17 cellular contexts compared by ENCODE assay signal in the genomic region with DNA sequence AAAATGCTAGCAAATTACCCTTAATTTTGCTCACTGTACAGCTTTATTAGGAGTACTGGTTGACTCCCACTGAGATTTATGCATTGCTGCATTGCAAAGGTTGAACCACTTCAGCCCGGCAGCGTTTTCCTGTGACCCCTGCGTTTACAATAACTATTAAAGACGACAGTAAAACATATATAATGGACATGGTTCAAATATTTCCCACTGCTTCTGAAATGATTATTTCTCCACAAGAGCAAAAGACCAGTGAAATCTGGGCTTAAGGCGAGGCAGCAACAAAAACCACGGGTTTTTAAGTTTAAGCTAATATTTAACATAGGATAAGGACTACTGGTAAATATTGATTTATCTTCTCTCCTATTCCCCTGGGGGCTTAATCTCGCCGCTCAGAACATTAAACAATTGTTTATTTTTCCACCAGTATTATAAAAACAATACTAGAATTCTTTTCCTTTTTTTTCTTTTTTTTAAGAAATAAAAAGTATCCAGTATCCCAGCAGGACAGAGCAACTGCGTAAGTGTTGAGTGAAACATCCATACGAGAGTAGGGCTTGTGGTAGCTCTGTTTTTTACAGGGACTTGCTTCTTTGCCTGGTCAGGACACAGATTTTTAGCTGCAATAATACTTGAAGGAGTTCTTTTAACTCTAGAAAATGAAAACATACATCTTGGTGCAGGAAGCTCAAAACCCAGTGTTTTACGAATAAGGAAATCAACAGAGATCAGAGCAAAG.
DNase-seq lines count a peak whose midpoint lies in the region; ATAC-seq and TF ChIP-seq lines count a peak whose summit lies in the region.
"Had no signal": no experiment of that assay in that cellular context is flagged by ENCODE, and none has a peak within 500 bp of the region (broad histone marks: within the 10 kb centered on the region; RNA-seq: fewer than 3 reads in every experiment).

No MANE protein-coding gene starts in this region.

- peaks cover 38% of the 10 kb centered on the region for H3K4me1 Mint-ChIP-seq in nephron
- H3K4me1 Mint-ChIP-seq: activated naive CD8-positive, alpha-beta T cell treated with anti-CD3 and anti-CD28 coated beads, Interleukin-2, amount 10 ng/mL, durations not matched to agents 7 days and 5 days; CD8-positive, alpha-beta memory T cell; memory B cell had no signal

- ATAC-seq in activated naive CD4-positive, alpha-beta T cell treated with anti-CD3 and anti-CD28 coated beads, Interleukin-2, amount 50 U/mL, for 72 hours = no peak

- no peak overlapping the region for H3K4me3 ChIP-seq in choroid plexus epithelial cell (ENCODE audit: low read depth, low read length)
- H3K4me3 ChIP-seq: transverse colon had no signal

- in situ Hi-C loops in KBM-7 (cut with MboI; ENCODE audit: low pct_unique_long_range_greater_than_20kb, low sequenced_read_pairs) = no loop called here

- peak overlapping the region; percentile 28 to 82 (median 63) for H3K27ac Mint-ChIP-seq in nephron
- H3K27ac Mint-ChIP-seq in activated naive CD4-positive, alpha-beta T cell treated with anti-CD3 and anti-CD28 coated beads, Interleukin-2, amount 50 U/mL, for 72 hours = no peak overlapping the region
- H3K27ac Mint-ChIP-seq: activated naive CD8-positive, alpha-beta T cell treated with anti-CD3 and anti-CD28 coated beads, Interleukin-2, amount 10 ng/mL, durations not matched to agents 7 days and 5 days; CD8-positive, alpha-beta memory T cell; memory B cell had no signal

- TF ChIP-seq CTCF in choroid plexus epithelial cell (conservative IDR thresholded peaks at IDR 0.05; ENCODE audit: low read depth, low read length) = no peak
- no peak for TF ChIP-seq CTCF in nephron (IDR thresholded peaks at IDR 0.05; ENCODE audit: unreplicated experiment in 3 of 3)

- H3K27me3 Mint-ChIP-seq in nephron (ENCODE audit: low read depth) = peaks cover 9% of the 10 kb centered on the region

- H3K4me3 Mint-ChIP-seq in nephron = peak overlapping the region in 1 of 3 experiments; percentile 6
- H3K4me3 Mint-ChIP-seq: activated naive CD8-positive, alpha-beta T cell treated with anti-CD3 and anti-CD28 coated beads, Interleukin-2, amount 10 ng/mL, durations not matched to agents 7 days and 5 days; CD8-positive, alpha-beta memory T cell; memory B cell; neural crest cell had no signal

- no peaks in the 10 kb centered on the region for H3K36me3 Mint-ChIP-seq in nephron (ENCODE audit: low read depth)
- H3K36me3 Mint-ChIP-seq in activated naive CD4-positive, alpha-beta T cell treated with anti-CD3 and anti-CD28 coated beads, Interleukin-2, amount 50 U/mL, for 72 hours = no peaks in the 10 kb centered on the region
- H3K36me3 Mint-ChIP-seq: activated naive CD8-positive, alpha-beta T cell treated with anti-CD3 and anti-CD28 coated beads, Interleukin-2, amount 10 ng/mL, durations not matched to agents 7 days and 5 days; CD8-positive, alpha-beta memory T cell; memory B cell had no signal

- DNase-seq in COLO668 (lab: John Stamatoyannopoulos, UW; ENCODE audit: unreplicated experiment) (peak; percentile 24), NCI-H1417 (lab: John Stamatoyannopoulos, UW) (peak in 2 of 3 experiments; percentile 28 to 76), choroid plexus epithelial cell (ENCODE audit: low read depth) (peak; percentile 26), activated gamma-delta T cell (lab: John Stamatoyannopoulos, UW) (no peak), KBM-7 (no peak)
- DNase-seq in activated naive CD4-positive, alpha-beta T cell treated with anti-CD3 and anti-CD28 coated beads, Interleukin-2, amount 50 U/mL, for 72 hours (ENCODE audit: low spot score in 2 of 2) = no peak
- no peak for DNase-seq in activated T-cell treated with anti-CD3 and anti-CD28 coated beads, Interleukin-2, amount 50 U/mL, for 1 hour
- DNase-seq: activated CD4-positive, alpha-beta T cell treated with anti-CD3 and anti-CD28 coated beads, Interleukin-2, amount 50 U/mL, for 1 hour; activated naive CD8-positive, alpha-beta T cell treated with anti-CD3 and anti-CD28 coated beads, Interleukin-2, amount 10 ng/mL, durations not matched to agents 7 days and 5 days; CD8-positive, alpha-beta memory T cell; EL; MM.1S; SK-N-SH; transverse colon had no signal

- H3K9me3 Mint-ChIP-seq in nephron = no peaks in the 10 kb centered on the region
- no peaks in the 10 kb centered on the region for H3K9me3 Mint-ChIP-seq in activated naive CD4-positive, alpha-beta T cell treated with anti-CD3 and anti-CD28 coated beads, Interleukin-2, amount 50 U/mL, for 72 hours
- H3K9me3 Mint-ChIP-seq: activated naive CD8-positive, alpha-beta T cell treated with anti-CD3 and anti-CD28 coated beads, Interleukin-2, amount 10 ng/mL, durations not matched to agents 7 days and 5 days; CD8-positive, alpha-beta memory T cell; memory B cell; neural crest cell had no signal

Comparison
In these comparisons a context has a peak if more than half of its experiments do, and no peak if none do; other contexts are left out.
1. DNase-seq: peak in COLO668 (single experiment), NCI-H1417 (2 of 3) and choroid plexus epithelial cell (single experiment); none in activated naive CD4-positive, alpha-beta T cell treated with anti-CD3 and anti-CD28 coated beads, Interleukin-2, amount 50 U/mL, for 72 hours (0 of 2), activated T-cell treated with anti-CD3 and anti-CD28 coated beads, Interleukin-2, amount 50 U/mL, for 1 hour (single experiment), activated gamma-delta T cell (single experiment) and KBM-7 (single experiment).
2. H3K27ac Mint-ChIP-seq: peak in nephron (3 of 3); none in activated naive CD4-positive, alpha-beta T cell treated with anti-CD3 and anti-CD28 coated beads, Interleukin-2, amount 50 U/mL, for 72 hours (0 of 2).